In genomic region chr7:127365164-127365956, GRCh38 we compare ENCODE assay signal across 22 cellular contexts.
"Had no signal": no experiment of that assay in that cellular context is flagged by ENCODE, and none has a peak within 500 bp of the region (broad histone marks: within the 10 kb centered on the region; RNA-seq: fewer than 3 reads in every experiment).

No MANE protein-coding gene starts in this region.

- H3K36me3 ChIP-seq: colonic mucosa had no signal

- H3K4me1 Mint-ChIP-seq: brain, mesothelial cell of epicardium, nephron, WTC11 had no signal

- H3K27ac ChIP-seq: colonic mucosa, lower lobe of right lung, parathyroid adenoma, sigmoid colon had no signal

- H3K4me1 ChIP-seq: colonic mucosa, lower lobe of right lung, parathyroid adenoma, sigmoid colon had no signal

- H3K9me3 Mint-ChIP-seq: activated naive CD8-positive, alpha-beta T cell treated with anti-CD3 and anti-CD28 coated beads for 36 hours; activated T-helper 1 cell treated with anti-CD3 and anti-CD28 coated beads, Interleukin-12 subunit alpha, Interleukin-12 subunit beta, Interleukin-2, Interleukin-4 antibody, amounts not matched to agents 30 ng/mL and 10 ng/mL and 1 ng/mL, durations not matched to agents 14 hours and 24 hours and 36 hours; brain; mesothelial cell of epicardium; nephron; stimulated activated memory B cell treated with anti-CD40 and anti-IgM and Interleukin-4, amounts not matched to agents 10 μg/mL and 1 μg/mL and 100 μg/mL, for 72 hours; WTC11 had no signal

- H3K4me3 Mint-ChIP-seq: activated CD4-positive, alpha-beta T cell treated with anti-CD3 and anti-CD28 coated beads for 36 hours; activated naive CD8-positive, alpha-beta T cell treated with anti-CD3 and anti-CD28 coated beads for 36 hours; activated T-helper 1 cell treated with anti-CD3 and anti-CD28 coated beads, Interleukin-12 subunit alpha, Interleukin-12 subunit beta, Interleukin-2, Interleukin-4 antibody, amounts not matched to agents 30 ng/mL and 10 ng/mL and 1 ng/mL, durations not matched to agents 14 hours and 24 hours and 36 hours; brain; mesothelial cell of epicardium; nephron; stimulated activated memory B cell treated with anti-CD40 and anti-IgM and Interleukin-4, amounts not matched to agents 10 μg/mL and 1 μg/mL and 100 μg/mL, for 72 hours; WTC11 had no signal

- H3K27ac Mint-ChIP-seq: activated naive CD8-positive, alpha-beta T cell treated with anti-CD3 and anti-CD28 coated beads for 36 hours; activated T-helper 1 cell treated with anti-CD3 and anti-CD28 coated beads, Interleukin-12 subunit alpha, Interleukin-12 subunit beta, Interleukin-2, Interleukin-4 antibody, amounts not matched to agents 30 ng/mL and 10 ng/mL and 1 ng/mL, durations not matched to agents 14 hours and 24 hours and 36 hours; brain; mesothelial cell of epicardium; nephron; stimulated activated memory B cell treated with anti-CD40 and anti-IgM and Interleukin-4, amounts not matched to agents 10 μg/mL and 1 μg/mL and 100 μg/mL, for 72 hours; WTC11 had no signal

- H3K36me3 Mint-ChIP-seq: WTC11 had no signal

- DNase-seq: activated CD4-positive, alpha-beta T cell treated with anti-CD3 and anti-CD28 coated beads for 36 hours; activated CD4-positive, alpha-beta T cell treated with anti-CD3 and anti-CD28 coated beads, Interleukin-2, amount 50 U/mL, for 48 hours; activated gamma-delta T cell treated with Interleukin-2 at 50 U/mL for 16 hours; activated naive CD8-positive, alpha-beta T cell treated with anti-CD3 and anti-CD28 coated beads for 36 hours; activated T-cell treated with anti-CD3 and anti-CD28 coated beads for 4 hours; amygdala; central memory CD4-positive, alpha-beta T cell; colonic mucosa; foreskin melanocyte; hypothalamus; lower lobe of right lung; sigmoid colon; stimulated activated CD4-positive, alpha-beta T cell treated with anti-CD3 and anti-CD28 coated beads, Interleukin-4, amount 100 ng/mL, for 4 hours; T1000 had no signal

- H3K4me3 ChIP-seq: colonic mucosa, lower lobe of right lung, sigmoid colon had no signal

- H3K9me3 ChIP-seq: colonic mucosa, lower lobe of right lung, sigmoid colon had no signal

- FAIRE-seq: keratinocyte had no signal

- H3K27me3 ChIP-seq: colonic mucosa, sigmoid colon had no signal

- H3K27me3 Mint-ChIP-seq: activated CD4-positive, alpha-beta T cell treated with anti-CD3 and anti-CD28 coated beads for 36 hours; activated naive CD8-positive, alpha-beta T cell treated with anti-CD3 and anti-CD28 coated beads for 36 hours; brain; stimulated activated memory B cell treated with anti-CD40 and anti-IgM and Interleukin-4, amounts not matched to agents 10 μg/mL and 1 μg/mL and 100 μg/mL, for 72 hours had no signal
